In the genomic region with DNA sequence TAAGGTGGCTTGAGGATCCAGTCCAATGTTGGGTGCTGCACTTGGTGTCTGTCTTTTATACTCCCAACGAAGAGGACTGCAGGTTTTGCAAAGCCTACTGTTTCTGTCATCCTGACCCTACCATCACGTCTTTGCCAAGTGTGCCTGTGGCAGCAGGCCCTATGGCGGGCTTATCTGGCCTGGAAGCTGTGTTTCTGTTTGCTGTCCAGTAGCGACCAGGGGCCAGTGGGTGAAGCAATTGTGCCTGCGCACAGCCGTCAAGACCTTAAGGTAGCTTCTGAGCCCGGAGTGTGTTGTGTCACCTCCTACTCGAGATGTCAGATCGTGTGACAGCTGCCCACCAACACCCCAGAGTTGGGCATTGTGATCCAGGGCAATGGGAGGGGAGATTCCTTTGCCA, we compare ENCODE assay signal across 21 cellular contexts.
DNase-seq lines count a peak whose midpoint lies in the region; ATAC-seq, FAIRE-seq and TF ChIP-seq lines count a peak whose summit lies in the region.
"Had no signal": no experiment of that assay in that cellular context is flagged by ENCODE, and none has a peak within 500 bp of the region (broad histone marks: within the 10 kb centered on the region; RNA-seq: fewer than 3 reads in every experiment).

No MANE protein-coding gene starts in this region.

- no peak overlapping the region for H3K9ac ChIP-seq in OCI-LY3 (ENCODE audit: low read length)
- no peak overlapping the region; the same call in 1 of the 2 replicates for H3K9ac ChIP-seq in HepG2 (ENCODE audit: insufficient read depth, low read depth, low read length)

- BruUV-seq in HepG2 (replicated peaks; lab: Mats Ljungman, UMichigan): no TSS peak

- H3K4me2 ChIP-seq in OCI-LY3 (ENCODE audit: low read length) (peak overlapping the region; percentile 48), HepG2 (ENCODE audit: low read depth, low read length) (no peak overlapping the region)
- H3K4me2 ChIP-seq: GM23338 had no signal

- H3K4me3 ChIP-seq in H7 (ENCODE audit: insufficient read depth, low read depth, low read length) (no peak overlapping the region), OCI-LY3 (ENCODE audit: low read length) (no peak overlapping the region), HepG2 (replicated peaks in 1 of 3; ENCODE audit: insufficient read depth in 1 of 3, low read depth in 2 of 3, low read length in 3 of 3) (no peak overlapping the region)
- H3K4me3 ChIP-seq: GM23338 had no signal

- WGBS in HepG2 (ENCODE audit: low lambda C conversion rate): 78% methylated on average over 7 of the region's 9 CpGs

- H3K4me1 ChIP-seq in OCI-LY3 (ENCODE audit: low read length) (peaks cover 25% of the 10 kb centered on the region), HepG2 (ENCODE audit: insufficient read depth, low read length) (peaks cover 42% of the 10 kb centered on the region)
- H3K4me1 ChIP-seq: BE2C had no signal

- CTCF ChIA-PET in HepG2 (lab: Yijun Ruan, JAX; ENCODE audit: low intra/inter-chr PET ratio, low total read pairs): no interaction called here

- TF ChIP-seq EP300 in HepG2 (IDR thresholded peaks at IDR 0.05; ENCODE audit: low read depth in 2 of 2, low read length in 2 of 2) (no peak), HepG2 (CRISPR knock-in tag; IDR thresholded peaks at IDR 0.05; ENCODE audit: borderline replicate concordance) (no peak)

- no peak for TF ChIP-seq POLR2A in HepG2 (IDR thresholded peaks at IDR 0.05; ENCODE audit: insufficient read depth in 1 of 2, low read depth in 2 of 2, low read length in 2 of 2)

- peaks cover 15% of the 10 kb centered on the region for H3K79me2 ChIP-seq in OCI-LY3 (ENCODE audit: low read length)
- peaks cover 15% of the 10 kb centered on the region for H3K79me2 ChIP-seq in HepG2 (ENCODE audit: insufficient read depth, low read length)

- H2AFZ ChIP-seq in OCI-LY3 (ENCODE audit: low read depth, low read length): no peak overlapping the region
- H2AFZ ChIP-seq in HepG2 (ENCODE audit: low read length): no peak overlapping the region
- H2AFZ ChIP-seq: GM23338 had no signal

- intact Hi-C loops in HepG2 (cut with micrococcal nuclease; ENCODE audit: unreplicated experiment): no loop called here

- ATAC-seq in HepG2: no peak
- ATAC-seq in esophagus mucosa: no peak
- ATAC-seq: GM23338, HCT116 had no signal

- H4K20me1 ChIP-seq in OCI-LY3 (ENCODE audit: insufficient read depth, low read length): no peaks in the 10 kb centered on the region
- H4K20me1 ChIP-seq in HepG2 (ENCODE audit: insufficient read depth, low read length): peaks cover 11% of the 10 kb centered on the region; the same call in 1 of the 2 replicates

- H3K27me3 ChIP-seq in H7 (ENCODE audit: control insufficient read depth, insufficient read depth, low read length) (no peaks in the 10 kb centered on the region), OCI-LY3 (ENCODE audit: low read depth, low read length) (no peaks in the 10 kb centered on the region), HepG2 (ENCODE audit: control insufficient read depth in 1 of 2, insufficient read depth in 2 of 2, low read length in 2 of 2) (no peaks in the 10 kb centered on the region)
- H3K27me3 ChIP-seq: BE2C had no signal

- TF ChIP-seq CTCF in OCI-LY3 (IDR thresholded peaks at IDR 0.05; ENCODE audit: low read depth, low read length) (no peak), HepG2 (CRISPR knock-in tag; IDR thresholded peaks at IDR 0.05) (no peak)

- H3K36me3 ChIP-seq in H7 (replicated peaks; ENCODE audit: control insufficient read depth, insufficient read depth, low read length): peaks cover 5% of the 10 kb centered on the region
- peaks cover 21% of the 10 kb centered on the region for H3K36me3 ChIP-seq in OCI-LY3 (replicated peaks; ENCODE audit: low read depth, low read length)
- H3K36me3 ChIP-seq in HepG2 (replicated peaks in 1 of 2; ENCODE audit: control insufficient read depth in 1 of 2, insufficient read depth in 2 of 2, low read length in 2 of 2): peaks cover 9 to 20% of the 10 kb centered on the region in 2 experiments

- no peak for FAIRE-seq in HepG2 (lab: Jason Lieb, UNC)
- FAIRE-seq: A204.1, D721Med, G401.6, GM12892, GM18507, H54, HTR-8/SVneo had no signal

- H3K9me3 ChIP-seq in OCI-LY3 (ENCODE audit: insufficient read depth, low read length): no peaks in the 10 kb centered on the region
- H3K9me3 ChIP-seq in HepG2 (ENCODE audit: low read length): no peaks in the 10 kb centered on the region
- H3K9me3 ChIP-seq: BE2C, Caco-2 had no signal

- DNase-seq in H7: peak; percentile 44
- no peak for DNase-seq in HepG2 (ENCODE audit: low spot score)
- DNase-seq in activated CD4-positive, CD25-positive, alpha-beta regulatory T cell (lab: John Stamatoyannopoulos, UW): no peak
- DNase-seq in NK-92 (lab: John Stamatoyannopoulos, UW; ENCODE audit: unreplicated experiment): no peak
- DNase-seq: ACHN; BE2C; Caco-2; CD4-positive, alpha-beta T cell; HFFc6 had no signal

- H3K27ac ChIP-seq in OCI-LY3 (ENCODE audit: low read length): peak overlapping the region; percentile 58; the same call in 1 of the 2 replicates
- H3K27ac ChIP-seq in HepG2 (ENCODE audit: extremely low read length, insufficient read depth, low read length): peak overlapping the region; percentile 61
- H3K27ac ChIP-seq: C4-2B had no signal

- POLR2A ChIA-PET in HepG2 (lab: Yijun Ruan, JAX): no interaction called here

- in situ Hi-C loops in HepG2 (cut with HindIII; ENCODE audit: extremely low pct_ligation_motif_present, low pct_unique_long_range_greater_than_20kb): no loop called here

- TF ChIP-seq RAD21 in HepG2 (CRISPR knock-in tag; IDR thresholded peaks at IDR 0.05): no peak

TF ChIP-seq in HepG2, 621 proteins besides CTCF, POLR2A, EP300 and RAD21:
- TF ChIP-seq, protein P1, sequence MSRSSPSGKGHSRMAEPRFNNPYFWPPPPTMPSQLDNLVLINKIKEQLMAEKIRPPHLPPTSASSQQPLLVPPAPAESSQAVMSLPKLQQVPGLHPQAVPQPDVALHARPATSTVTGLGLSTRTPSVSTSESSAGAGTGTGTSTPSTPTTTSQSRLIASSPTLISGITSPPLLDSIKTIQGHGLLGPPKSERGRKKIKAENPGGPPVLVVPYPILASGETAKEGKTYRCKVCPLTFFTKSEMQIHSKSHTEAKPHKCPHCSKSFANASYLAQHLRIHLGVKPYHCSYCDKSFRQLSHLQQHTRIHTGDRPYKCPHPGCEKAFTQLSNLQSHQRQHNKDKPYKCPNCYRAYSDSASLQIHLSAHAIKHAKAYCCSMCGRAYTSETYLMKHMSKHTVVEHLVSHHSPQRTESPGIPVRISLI (CRISPR knock-in tag; IDR thresholded peaks at IDR 0.05; ENCODE audit: borderline replicate concordance): no peak
- TF ChIP-seq, protein P2, sequence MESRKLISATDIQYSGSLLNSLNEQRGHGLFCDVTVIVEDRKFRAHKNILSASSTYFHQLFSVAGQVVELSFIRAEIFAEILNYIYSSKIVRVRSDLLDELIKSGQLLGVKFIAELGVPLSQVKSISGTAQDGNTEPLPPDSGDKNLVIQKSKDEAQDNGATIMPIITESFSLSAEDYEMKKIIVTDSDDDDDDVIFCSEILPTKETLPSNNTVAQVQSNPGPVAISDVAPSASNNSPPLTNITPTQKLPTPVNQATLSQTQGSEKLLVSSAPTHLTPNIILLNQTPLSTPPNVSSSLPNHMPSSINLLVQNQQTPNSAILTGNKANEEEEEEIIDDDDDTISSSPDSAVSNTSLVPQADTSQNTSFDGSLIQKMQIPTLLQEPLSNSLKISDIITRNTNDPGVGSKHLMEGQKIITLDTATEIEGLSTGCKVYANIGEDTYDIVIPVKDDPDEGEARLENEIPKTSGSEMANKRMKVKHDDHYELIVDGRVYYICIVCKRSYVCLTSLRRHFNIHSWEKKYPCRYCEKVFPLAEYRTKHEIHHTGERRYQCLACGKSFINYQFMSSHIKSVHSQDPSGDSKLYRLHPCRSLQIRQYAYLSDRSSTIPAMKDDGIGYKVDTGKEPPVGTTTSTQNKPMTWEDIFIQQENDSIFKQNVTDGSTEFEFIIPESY (CRISPR knock-in tag; IDR thresholded peaks at IDR 0.05): peak; percentile 13; the same call in 1 of the 2 replicates
